Comparison of ENCODE assay signal across 31 cellular contexts in genomic region chr10:131150126-131150525, GRCh38.
"Had no signal": no experiment of that assay in that cellular context is flagged by ENCODE, and none has a peak within 500 bp of the region (broad histone marks: within the 10 kb centered on the region; RNA-seq: fewer than 3 reads in every experiment).

No MANE protein-coding gene starts in this region.

- H3K27me3 Mint-ChIP-seq: activated CD4-positive, alpha-beta T cell treated with anti-CD3 and anti-CD28 coated beads for 36 hours; activated CD4-positive, alpha-beta T cell treated with anti-CD3 and anti-CD28 coated beads, Interleukin-2, amount 10 ng/mL, durations not matched to agents 24 days and 14 days; activated CD8-positive, alpha-beta memory T cell treated with anti-CD3 and anti-CD28 coated beads, Interleukin-2, amount 10 ng/mL, durations not matched to agents 7 days and 5 days; activated naive CD4-positive, alpha-beta T cell treated with anti-CD3 and anti-CD28 coated beads, Interleukin-2, amount 50 U/mL, for 24 hours; activated naive CD8-positive, alpha-beta T cell treated with anti-CD3 and anti-CD28 coated beads for 36 hours; activated naive CD8-positive, alpha-beta T cell treated with anti-CD3 and anti-CD28 coated beads, Interleukin-2, amount 50 U/mL, for 24 hours; effector memory CD8-positive, alpha-beta T cell had no signal

- DNase-seq: activated CD4-positive, alpha-beta memory T cell treated with anti-CD3 and anti-CD28 coated beads for 36 hours; activated CD4-positive, alpha-beta T cell treated with anti-CD3 and anti-CD28 coated beads for 36 hours; activated CD4-positive, alpha-beta T cell treated with anti-CD3 and anti-CD28 coated beads, Interleukin-2, amount 10 ng/mL, durations not matched to agents 24 days and 14 days; activated CD4-positive, CD25-positive, alpha-beta regulatory T cell; activated CD4-positive, CD25-positive, alpha-beta regulatory T cell treated with anti-CD3 and anti-CD28 coated beads, Interleukin-2, amount 50 U/mL, for 72 hours; activated CD8-positive, alpha-beta memory T cell treated with anti-CD3 and anti-CD28 coated beads, Interleukin-2, amount 10 ng/mL, durations not matched to agents 7 days and 5 days; activated CD8-positive, alpha-beta memory T cell treated with anti-CD3 and anti-CD28 coated beads, Interleukin-2, amount 50 U/mL, for 4 hours; activated CD8-positive, alpha-beta T cell treated with anti-CD3 and anti-CD28 coated beads, Interleukin-2, amount 10 ng/mL, durations not matched to agents 7 days and 5 days; activated effector memory CD4-positive, alpha-beta T cell treated with anti-CD3 and anti-CD28 coated beads, Interleukin-2, amount 50 U/mL, for 16 hours; activated naive CD4-positive, alpha-beta T cell treated with anti-CD3 and anti-CD28 coated beads for 36 hours; activated naive CD8-positive, alpha-beta T cell treated with anti-CD3 and anti-CD28 coated beads for 36 hours; activated naive CD8-positive, alpha-beta T cell treated with anti-CD3 and anti-CD28 coated beads, Interleukin-2, amount 50 U/mL, for 24 hours; activated T-cell treated with anti-CD3 and anti-CD28 coated beads, Interleukin-2, amount 50 U/mL, for 1 hour; activated T-cell treated with anti-CD3 and anti-CD28 coated beads, Interleukin-2, amount 50 U/mL, for 48 hours; adrenal gland; amygdala; body of pancreas; caudate nucleus; cortex of kidney; dermis blood vessel endothelial cell; effector CD4-positive, alpha-beta T cell; effector memory CD8-positive, alpha-beta T cell; erythroblast; foreskin keratinocyte; gastrocnemius medialis; glutamatergic neuron; T-helper 2 cell had no signal

- H3K4me3 Mint-ChIP-seq: activated CD4-positive, alpha-beta memory T cell treated with anti-CD3 and anti-CD28 coated beads for 36 hours; activated CD4-positive, alpha-beta T cell treated with anti-CD3 and anti-CD28 coated beads for 36 hours; activated CD4-positive, alpha-beta T cell treated with anti-CD3 and anti-CD28 coated beads, Interleukin-2, amount 10 ng/mL, durations not matched to agents 24 days and 14 days; activated CD8-positive, alpha-beta memory T cell treated with anti-CD3 and anti-CD28 coated beads, Interleukin-2, amount 10 ng/mL, durations not matched to agents 7 days and 5 days; activated CD8-positive, alpha-beta T cell treated with anti-CD3 and anti-CD28 coated beads, Interleukin-2, amount 10 ng/mL, durations not matched to agents 7 days and 5 days; activated naive CD4-positive, alpha-beta T cell treated with anti-CD3 and anti-CD28 coated beads for 36 hours; activated naive CD4-positive, alpha-beta T cell treated with anti-CD3 and anti-CD28 coated beads, Interleukin-2, amount 50 U/mL, for 24 hours; activated naive CD8-positive, alpha-beta T cell treated with anti-CD3 and anti-CD28 coated beads for 36 hours; activated naive CD8-positive, alpha-beta T cell treated with anti-CD3 and anti-CD28 coated beads, Interleukin-2, amount 50 U/mL, for 24 hours; activated T-helper 1 cell treated with anti-CD3 and anti-CD28 coated beads, Interleukin-12 subunit alpha, Interleukin-12 subunit beta, Interleukin-2, Interleukin-4 antibody, amounts not matched to agents 30 ng/mL and 10 ng/mL and 1 ng/mL, durations not matched to agents 14 hours and 24 hours and 36 hours; effector memory CD8-positive, alpha-beta T cell had no signal

- H3K36me3 ChIP-seq: adrenal gland, esophagus muscularis mucosa, gastrocnemius medialis had no signal

- ATAC-seq: activated CD4-positive, alpha-beta T cell treated with anti-CD3 and anti-CD28 coated beads for 36 hours; activated CD8-positive, alpha-beta memory T cell treated with anti-CD3 and anti-CD28 coated beads, Interleukin-2, amount 10 ng/mL, durations not matched to agents 7 days and 5 days; activated CD8-positive, alpha-beta T cell treated with anti-CD3 and anti-CD28 coated beads, Interleukin-2, amount 10 ng/mL, durations not matched to agents 7 days and 5 days; activated naive CD8-positive, alpha-beta T cell treated with anti-CD3 and anti-CD28 coated beads, Interleukin-2, amount 50 U/mL, for 24 hours; body of pancreas; effector memory CD8-positive, alpha-beta T cell; gastrocnemius medialis had no signal

- H3K27ac Mint-ChIP-seq: activated CD4-positive, alpha-beta memory T cell treated with anti-CD3 and anti-CD28 coated beads for 36 hours; activated CD4-positive, alpha-beta T cell treated with anti-CD3 and anti-CD28 coated beads for 36 hours; activated CD4-positive, alpha-beta T cell treated with anti-CD3 and anti-CD28 coated beads, Interleukin-2, amount 10 ng/mL, durations not matched to agents 24 days and 14 days; activated CD8-positive, alpha-beta memory T cell treated with anti-CD3 and anti-CD28 coated beads, Interleukin-2, amount 10 ng/mL, durations not matched to agents 7 days and 5 days; activated CD8-positive, alpha-beta T cell treated with anti-CD3 and anti-CD28 coated beads, Interleukin-2, amount 10 ng/mL, durations not matched to agents 7 days and 5 days; activated naive CD4-positive, alpha-beta T cell treated with anti-CD3 and anti-CD28 coated beads for 36 hours; activated naive CD4-positive, alpha-beta T cell treated with anti-CD3 and anti-CD28 coated beads, Interleukin-2, amount 50 U/mL, for 24 hours; activated naive CD8-positive, alpha-beta T cell treated with anti-CD3 and anti-CD28 coated beads for 36 hours; activated naive CD8-positive, alpha-beta T cell treated with anti-CD3 and anti-CD28 coated beads, Interleukin-2, amount 50 U/mL, for 24 hours; activated T-helper 1 cell treated with anti-CD3 and anti-CD28 coated beads, Interleukin-12 subunit alpha, Interleukin-12 subunit beta, Interleukin-2, Interleukin-4 antibody, amounts not matched to agents 30 ng/mL and 10 ng/mL and 1 ng/mL, durations not matched to agents 14 hours and 24 hours and 36 hours; activated T-helper 2 cell treated with anti-CD3 and anti-CD28 coated beads, Interferon-gamma antibody, Interleukin-2, Interleukin-4, amounts not matched to agents 10 μg/mL and 5 μg/mL and 100 μg/mL, durations not matched to agents 14 hours and 24 hours and 36 hours; effector memory CD8-positive, alpha-beta T cell had no signal

- H3K4me1 Mint-ChIP-seq: activated CD4-positive, alpha-beta T cell treated with anti-CD3 and anti-CD28 coated beads for 36 hours; activated CD4-positive, alpha-beta T cell treated with anti-CD3 and anti-CD28 coated beads, Interleukin-2, amount 10 ng/mL, durations not matched to agents 24 days and 14 days; activated CD8-positive, alpha-beta memory T cell treated with anti-CD3 and anti-CD28 coated beads, Interleukin-2, amount 10 ng/mL, durations not matched to agents 7 days and 5 days; activated naive CD4-positive, alpha-beta T cell treated with anti-CD3 and anti-CD28 coated beads, Interleukin-2, amount 50 U/mL, for 24 hours; activated naive CD8-positive, alpha-beta T cell treated with anti-CD3 and anti-CD28 coated beads for 36 hours; activated naive CD8-positive, alpha-beta T cell treated with anti-CD3 and anti-CD28 coated beads, Interleukin-2, amount 50 U/mL, for 24 hours had no signal

- H3K4me3 ChIP-seq: adrenal gland, body of pancreas, esophagus muscularis mucosa, gastrocnemius medialis had no signal

- H3K27ac ChIP-seq: adrenal gland, body of pancreas, esophagus muscularis mucosa, foreskin keratinocyte, gastrocnemius medialis had no signal

- H3K4me1 ChIP-seq: adrenal gland, esophagus muscularis mucosa, foreskin keratinocyte had no signal

- H3K27me3 ChIP-seq: adrenal gland, body of pancreas, foreskin keratinocyte had no signal

- H3K36me3 Mint-ChIP-seq: activated CD8-positive, alpha-beta memory T cell treated with anti-CD3 and anti-CD28 coated beads, Interleukin-2, amount 10 ng/mL, durations not matched to agents 7 days and 5 days; activated naive CD4-positive, alpha-beta T cell treated with anti-CD3 and anti-CD28 coated beads, Interleukin-2, amount 50 U/mL, for 24 hours; activated naive CD8-positive, alpha-beta T cell treated with anti-CD3 and anti-CD28 coated beads for 36 hours had no signal

- H3K9me3 ChIP-seq: adrenal gland, body of pancreas, gastrocnemius medialis had no signal
